Comparison of ENCODE assay signal across 1 cellular context in genomic region chr11:67390947-67391303, GRCh38.
TF ChIP-seq lines count a peak whose summit lies in the region.

No MANE protein-coding gene starts in this region.

TF ChIP-seq in GM12878, 131 proteins besides CTCF, POLR2A, EP300 and RAD21:
- TF ChIP-seq E2F4 (IDR thresholded peaks at IDR 0.05; ENCODE audit: low read depth, low read length) (no peak), NKRF (conservative IDR thresholded peaks at IDR 0.05) (no peak)
